In genomic region chr2:42134401-42134932, GRCh38 we compare ENCODE assay signal across 7 cellular contexts. TPM values are rescaled to one million over a fixed set of nuclear protein-coding genes. Genes with fewer than 3 reads are reported as not detected.
A peak's percentile ranks its signal among the peaks of the same experiment; 100 is the strongest.
DNase-seq lines count a peak whose midpoint lies in the region; ATAC-seq and TF ChIP-seq lines count a peak whose summit lies in the region.
"Not testable (repeated sequence)": the region's sequence is repeated elsewhere in the genome, so short reads cannot be mapped to it uniquely, and the experiment has no call there.

No MANE protein-coding gene starts in this region.

- H3K4me1 Mint-ChIP-seq in CD4-positive, alpha-beta T cell (ENCODE audit: low read depth) = peaks cover 86% of the 10 kb centered on the region
- peaks cover 84% of the 10 kb centered on the region for H3K4me1 Mint-ChIP-seq in activated CD4-positive, alpha-beta T cell treated with anti-CD3 and anti-CD28 coated beads, Interleukin-2, amount 10 ng/mL, durations not matched to agents 7 days and 5 days
- H3K4me1 Mint-ChIP-seq in activated naive CD4-positive, alpha-beta T cell treated with anti-CD3 and anti-CD28 coated beads, Interleukin-2, amount 10 ng/mL, durations not matched to agents 7 days and 5 days = peaks cover 93% of the 10 kb centered on the region
- H3K4me1 Mint-ChIP-seq in effector memory CD8-positive, alpha-beta T cell (ENCODE audit: low read depth in 2 of 2) = peaks cover 54 to 73% of the 10 kb centered on the region in 2 donors
- peaks cover 37 to 92% (median 87%) of the 10 kb centered on the region in 4 donors for H3K4me1 Mint-ChIP-seq in naive thymus-derived CD8-positive, alpha-beta T cell

- H3K9me3 Mint-ChIP-seq in CD4-positive, alpha-beta T cell; activated CD4-positive, alpha-beta T cell treated with anti-CD3 and anti-CD28 coated beads, Interleukin-2, amount 10 ng/mL, durations not matched to agents 7 days and 5 days; activated naive CD4-positive, alpha-beta T cell treated with anti-CD3 and anti-CD28 coated beads, Interleukin-2, amount 10 ng/mL, durations not matched to agents 7 days and 5 days; effector memory CD8-positive, alpha-beta T cell; naive thymus-derived CD8-positive, alpha-beta T cell: not testable (repeated sequence)

- not testable (repeated sequence) for H3K9ac ChIP-seq in parathyroid adenoma

- not testable (repeated sequence) for H3K27me3 ChIP-seq in CD4-positive, alpha-beta T cell (ENCODE audit: control insufficient read depth, insufficient read depth, low read length); Panc1 (ENCODE audit: control insufficient read depth, insufficient read depth, low read length); parathyroid adenoma (ENCODE audit: control insufficient read depth, insufficient read depth, low read length)

- POLR2A ChIA-PET in CD4-positive, alpha-beta T cell (lab: Charles Lee) = interaction anchor here (6.4 kb wide), 1 partner anchor 29 kb away, joined by 180 read pairs; no protein-coding TSS in a partner anchor
- POLR2A ChIA-PET in Panc1 (lab: Charles Lee) = interaction anchor here (0.7 to 2.1 kb wide), 2 partner anchors 8 to 34 kb away, joined by 3 to 12 read pairs; no protein-coding TSS in a partner anchor
- POLR2A ChIA-PET in activated CD4-positive, alpha-beta T cell treated with anti-CD3 and anti-CD28 coated beads, Interleukin-2, amount 10 ng/mL, durations not matched to agents 7 days and 5 days (lab: Charles Lee) = interaction anchor here (1.7 kb wide), 1 partner anchor 38 kb away, joined by 3 read pairs; no protein-coding TSS in a partner anchor
- POLR2A ChIA-PET in naive thymus-derived CD8-positive, alpha-beta T cell (lab: Charles Lee) = interaction anchor here (0.7 to 5.2 kb wide), 6 partner anchors 12 to 114 kb away, joined by 3 to 72 read pairs (median 8); no protein-coding TSS in a partner anchor

- in situ Hi-C loops in Panc1 (cut with HindIII; ENCODE audit: low pct_unique_long_range_greater_than_20kb, low sequenced_read_pairs) = not testable (repeated sequence)

- H3K4me3 Mint-ChIP-seq in CD4-positive, alpha-beta T cell; activated CD4-positive, alpha-beta T cell treated with anti-CD3 and anti-CD28 coated beads, Interleukin-2, amount 10 ng/mL, durations not matched to agents 7 days and 5 days; activated naive CD4-positive, alpha-beta T cell treated with anti-CD3 and anti-CD28 coated beads, Interleukin-2, amount 10 ng/mL, durations not matched to agents 7 days and 5 days; naive thymus-derived CD8-positive, alpha-beta T cell: not testable (repeated sequence)
- peak overlapping the region in 1 of 2 donors; percentile 72 for H3K4me3 Mint-ChIP-seq in effector memory CD8-positive, alpha-beta T cell

- H3K36me3 ChIP-seq in Panc1 (ENCODE audit: control insufficient read depth, insufficient read depth, low read length); parathyroid adenoma (ENCODE audit: control insufficient read depth, insufficient read depth, low read length): not testable (repeated sequence)

- H3K4me2 ChIP-seq in parathyroid adenoma (ENCODE audit: low read length) = not testable (repeated sequence)

- not testable (repeated sequence) for TF ChIP-seq CTCF in CD4-positive, alpha-beta T cell (IDR thresholded peaks at IDR 0.05); Panc1 (IDR thresholded peaks at IDR 0.05); parathyroid adenoma (IDR thresholded peaks at IDR 0.05)

- H3K4me1 ChIP-seq in Panc1 (ENCODE audit: control insufficient read depth, insufficient read depth, low read length) (peaks cover 86% of the 10 kb centered on the region), parathyroid adenoma (peaks cover 70% of the 10 kb centered on the region)

- not testable (repeated sequence) for H2AFZ ChIP-seq in parathyroid adenoma

- not testable (repeated sequence) for H3K27me3 Mint-ChIP-seq in CD4-positive, alpha-beta T cell; activated CD4-positive, alpha-beta T cell treated with anti-CD3 and anti-CD28 coated beads, Interleukin-2, amount 10 ng/mL, durations not matched to agents 7 days and 5 days; activated naive CD4-positive, alpha-beta T cell treated with anti-CD3 and anti-CD28 coated beads, Interleukin-2, amount 10 ng/mL, durations not matched to agents 7 days and 5 days; effector memory CD8-positive, alpha-beta T cell; naive thymus-derived CD8-positive, alpha-beta T cell

- not testable (repeated sequence) for H3K9me3 ChIP-seq in CD4-positive, alpha-beta T cell (ENCODE audit: control insufficient read depth, low read length); Panc1 (ENCODE audit: control insufficient read depth, insufficient read depth, low read depth, low read length); parathyroid adenoma (ENCODE audit: control insufficient read depth, low read length)

- BruUV-seq in Panc1 (replicated peaks; lab: Mats Ljungman, UMichigan) = not testable (repeated sequence)

- not testable (repeated sequence) for H3K27ac ChIP-seq in CD4-positive, alpha-beta T cell (ENCODE audit: low read depth, low read length)
- H3K27ac ChIP-seq in Panc1 (ENCODE audit: low read length) (peak overlapping the region; percentile 99), parathyroid adenoma (peak overlapping the region; percentile 93)

- H3K27ac Mint-ChIP-seq in CD4-positive, alpha-beta T cell = peak overlapping the region; percentile 87
- peak overlapping the region; percentile 63 for H3K27ac Mint-ChIP-seq in activated CD4-positive, alpha-beta T cell treated with anti-CD3 and anti-CD28 coated beads, Interleukin-2, amount 10 ng/mL, durations not matched to agents 7 days and 5 days
- peak overlapping the region; percentile 95 for H3K27ac Mint-ChIP-seq in activated naive CD4-positive, alpha-beta T cell treated with anti-CD3 and anti-CD28 coated beads, Interleukin-2, amount 10 ng/mL, durations not matched to agents 7 days and 5 days
- H3K27ac Mint-ChIP-seq in effector memory CD8-positive, alpha-beta T cell = peak overlapping the region; percentile 96 to 98
- peak overlapping the region in 9 of 10 donors; percentile 90 to 98 (median 97) for H3K27ac Mint-ChIP-seq in naive thymus-derived CD8-positive, alpha-beta T cell

- H3K4me3 ChIP-seq in Panc1 (ENCODE audit: low read depth in 2 of 2, low read length in 2 of 2); parathyroid adenoma (ENCODE audit: low read depth, low read length): not testable (repeated sequence)

- not testable (repeated sequence) for H3K79me2 ChIP-seq in parathyroid adenoma

- DNase-seq in CD4-positive, alpha-beta T cell; Panc1 (ENCODE audit: low read depth, low spot score); activated CD4-positive, alpha-beta T cell treated with anti-CD3 and anti-CD28 coated beads, Interleukin-2, amount 10 ng/mL, durations not matched to agents 7 days and 5 days; activated naive CD4-positive, alpha-beta T cell treated with anti-CD3 and anti-CD28 coated beads, Interleukin-2, amount 10 ng/mL, durations not matched to agents 7 days and 5 days; effector memory CD8-positive, alpha-beta T cell; naive thymus-derived CD8-positive, alpha-beta T cell: not testable (repeated sequence)

- ATAC-seq in CD4-positive, alpha-beta T cell (ENCODE audit: poor library complexity); Panc1; effector memory CD8-positive, alpha-beta T cell (replicated peaks); naive thymus-derived CD8-positive, alpha-beta T cell: not testable (repeated sequence)

- CTCF ChIA-PET in CD4-positive, alpha-beta T cell (lab: Charles Lee) = interaction anchor here (2.0 to 2.2 kb wide), 2 partner anchors 10 to 62 kb away, joined by 6 to 8 read pairs; no protein-coding TSS in a partner anchor
- CTCF ChIA-PET in Panc1 (lab: Charles Lee) = not testable (repeated sequence)
- CTCF ChIA-PET in activated CD4-positive, alpha-beta T cell treated with anti-CD3 and anti-CD28 coated beads, Interleukin-2, amount 10 ng/mL, durations not matched to agents 7 days and 5 days (lab: Charles Lee) = interaction anchor here (3.5 kb wide), 1 partner anchor 9 kb away, joined by 19 read pairs; no protein-coding TSS in a partner anchor
- CTCF ChIA-PET in activated naive CD4-positive, alpha-beta T cell treated with anti-CD3 and anti-CD28 coated beads, Interleukin-2, amount 10 ng/mL, durations not matched to agents 7 days and 5 days (lab: Charles Lee) = interaction anchor here (1.9 to 2.3 kb wide), 2 partner anchors 29 to 38 kb away, joined by 6 to 9 read pairs; no protein-coding TSS in a partner anchor

- intact Hi-C loops in CD4-positive, alpha-beta T cell (cut with DNase I, micrococcal nuclease) = loop anchor here in 1 of 2 experiments (5.0 kb wide), 1 partner anchor 33 kb away; the partner anchor contains the start of gene EML4
- intact Hi-C loops in Panc1 (cut with micrococcal nuclease; ENCODE audit: unreplicated experiment) = not testable (repeated sequence)

- H3K36me3 Mint-ChIP-seq in CD4-positive, alpha-beta T cell (ENCODE audit: low read depth); activated CD4-positive, alpha-beta T cell treated with anti-CD3 and anti-CD28 coated beads, Interleukin-2, amount 10 ng/mL, durations not matched to agents 7 days and 5 days (ENCODE audit: low read depth); effector memory CD8-positive, alpha-beta T cell (ENCODE audit: insufficient read depth); naive thymus-derived CD8-positive, alpha-beta T cell: not testable (repeated sequence)
- H3K36me3 Mint-ChIP-seq in activated naive CD4-positive, alpha-beta T cell treated with anti-CD3 and anti-CD28 coated beads, Interleukin-2, amount 10 ng/mL, durations not matched to agents 7 days and 5 days = peaks cover 10% of the 10 kb centered on the region

RNA-seq across cellular contexts. Expression of gene EML4, which starts 34.7 kb away (rescaled TPM):
- total RNA-seq in CD4-positive, alpha-beta T cell = 100 to 1,000 TPM; 219 to 228 TPM
- 107 TPM for total RNA-seq in Panc1 (2021; ENCODE audit: unreplicated experiment)
- 47.3 TPM for polyA plus RNA-seq in Panc1 (2012; ENCODE audit: insufficient read length)
- 10 to 100 TPM; 93.8 to 99.6 TPM for total RNA-seq in activated CD4-positive, alpha-beta T cell treated with anti-CD3 and anti-CD28 coated beads, Interleukin-2, amount 10 ng/mL, durations not matched to agents 7 days and 5 days
- total RNA-seq in naive thymus-derived CD8-positive, alpha-beta T cell = 100 to 1,000 TPM; 108 to 111 TPM
- 10 to 100 TPM; 37.8 to 48.1 (median 44.7) TPM for polyA plus RNA-seq in naive thymus-derived CD8-positive, alpha-beta T cell
